17 cellular contexts compared by ENCODE assay signal in the genomic region with DNA sequence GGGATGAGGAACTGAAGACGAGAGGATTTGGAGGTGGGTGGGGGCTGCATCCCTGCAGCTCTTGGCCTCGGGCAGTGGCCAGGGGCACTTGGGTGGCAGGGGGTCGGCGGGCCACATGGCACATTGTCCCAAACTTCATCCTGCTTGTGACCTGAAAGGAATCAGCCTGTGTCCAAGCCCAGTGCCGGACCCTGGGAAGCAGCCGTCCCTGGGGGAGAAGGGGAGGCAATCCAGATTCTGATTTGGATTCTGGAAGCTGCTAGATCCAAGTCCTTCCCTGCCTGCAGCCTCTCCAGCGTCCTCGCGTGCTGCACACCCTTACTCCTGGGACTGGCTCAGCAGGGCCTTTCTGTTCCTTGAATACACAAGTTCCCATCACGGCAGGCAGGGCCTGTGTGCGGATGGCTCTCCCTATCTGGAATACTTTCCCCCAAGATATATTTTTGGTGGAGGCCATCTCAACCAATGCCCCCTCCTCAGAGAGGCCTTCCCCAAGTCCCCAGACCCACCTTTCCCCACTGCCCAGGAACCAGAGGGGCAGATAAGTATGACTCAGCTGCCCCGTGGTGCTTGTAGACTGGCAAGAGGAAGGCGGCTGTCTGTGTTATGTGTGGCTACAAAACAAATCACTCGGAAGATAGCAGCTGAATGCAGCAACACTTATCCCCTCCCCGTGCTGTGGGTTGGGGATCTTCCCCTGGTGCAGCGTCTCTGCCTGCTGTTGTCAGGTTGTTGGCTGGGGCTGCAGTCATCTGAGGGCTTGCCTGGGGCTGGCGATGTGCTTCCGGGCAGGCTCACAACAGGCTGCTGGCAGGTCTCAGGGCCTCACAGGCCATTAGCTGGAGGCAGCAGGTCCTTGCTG. TPM values are rescaled to one million over a fixed set of nuclear protein-coding genes. Genes with fewer than 3 reads are reported as not detected.
DNase-seq lines count a peak whose midpoint lies in the region; ATAC-seq and TF ChIP-seq lines count a peak whose summit lies in the region.
"Had no signal": no experiment of that assay in that cellular context is flagged by ENCODE, and none has a peak within 500 bp of the region (broad histone marks: within the 10 kb centered on the region; RNA-seq: fewer than 3 reads in every experiment).

No MANE protein-coding gene starts in this region.

- no peak for TF ChIP-seq EP300 in sigmoid colon (IDR thresholded peaks at IDR 0.05)

- H4K91ac ChIP-seq in H9 (ENCODE audit: insufficient read length, low read depth, low read length), result no peak overlapping the region

- H2BK5ac ChIP-seq in H9 (ENCODE audit: insufficient read length, low read length), result no peak overlapping the region

- no peak overlapping the region for H3K4ac ChIP-seq in H9 (ENCODE audit: low read depth, low read length)

- no peak overlapping the region for H3K14ac ChIP-seq in H9 (ENCODE audit: insufficient read depth, low read length)

- no peaks in the 10 kb centered on the region for H4K20me1 ChIP-seq in H9 (ENCODE audit: control insufficient read depth, insufficient read depth, insufficient read length)

- no peak overlapping the region for H3T11ph ChIP-seq in H9 (ENCODE audit: low read length)

- no peak overlapping the region for H3K18ac ChIP-seq in H9 (ENCODE audit: insufficient read length, low read depth, low read length)

- H3K4me2 ChIP-seq in H9 (ENCODE audit: insufficient read depth, insufficient read length, low read length), result no peak overlapping the region

- intact Hi-C loops in cardiac septum (cut with DNase I) (no loop called here), sigmoid colon (cut with DNase I) (no loop called here)

- no peaks in the 10 kb centered on the region for H3K79me1 ChIP-seq in H9 (ENCODE audit: insufficient read depth, low read depth, low read length, poor library complexity, severe bottlenecking)

- H2BK20ac ChIP-seq in H9 (ENCODE audit: low read depth, low read length, poor library complexity, severe bottlenecking), result no peak overlapping the region

- no peak overlapping the region for H4K5ac ChIP-seq in H9 (ENCODE audit: insufficient read length, low read depth, low read length)

- H3K27ac Mint-ChIP-seq in H9, result peak overlapping the region in 1 of 3 experiments; percentile 81; a peak in 1 of 7 replicates
- peak overlapping the region; percentile 71 for H3K27ac Mint-ChIP-seq in activated T-helper 17 cell treated with anti-CD3 and anti-CD28 coated beads, Interleukin-2, amount 50 U/mL, for 72 hours
- H3K27ac Mint-ChIP-seq: HFFc6 had no signal

- H2BK15ac ChIP-seq in H9 (ENCODE audit: low read depth, low read length), result no peak overlapping the region

- no peak overlapping the region for H2AFZ ChIP-seq in H9 (ENCODE audit: low read length)

- TF ChIP-seq CTCF in H9 (conservative IDR thresholded peaks at IDR 0.05) (no peak), sigmoid colon (IDR thresholded peaks at IDR 0.05) (no peak)

- H3K27me3 ChIP-seq in H9 (ENCODE audit: insufficient read depth, low read length) (no peaks in the 10 kb centered on the region), sigmoid colon (no peaks in the 10 kb centered on the region)
- H3K27me3 ChIP-seq: gastrocnemius medialis, pancreas had no signal

- H3K36me3 ChIP-seq in sigmoid colon, result peaks cover 33 to 93% (median 44%) of the 10 kb centered on the region in 4 donors

- no peaks in the 10 kb centered on the region for H3K27me3 Mint-ChIP-seq in H9 (ENCODE audit: low read depth)
- no peaks in the 10 kb centered on the region for H3K27me3 Mint-ChIP-seq in activated T-helper 17 cell treated with anti-CD3 and anti-CD28 coated beads, Interleukin-2, amount 50 U/mL, for 72 hours

- H3K36me3 Mint-ChIP-seq in H9 (ENCODE audit: insufficient read depth in 1 of 3, low read depth in 3 of 3), result peaks cover 12 to 46% (median 34%) of the 10 kb centered on the region in 3 experiments; a peak in 6 of 7 replicates
- peaks cover 48% of the 10 kb centered on the region for H3K36me3 Mint-ChIP-seq in activated T-helper 17 cell treated with anti-CD3 and anti-CD28 coated beads, Interleukin-2, amount 50 U/mL, for 72 hours (ENCODE audit: low read depth)

- no peak overlapping the region for H3K56ac ChIP-seq in H9 (ENCODE audit: insufficient read length, low read depth, low read length)

- no peak overlapping the region for H3K9ac ChIP-seq in H9 (ENCODE audit: extremely low read depth, insufficient read length, low read length)

- no peak overlapping the region for H3K23ac ChIP-seq in H9 (ENCODE audit: insufficient read length, low read depth, low read length)

- WGBS in H9 (ENCODE audit: extremely low coverage, insufficient read length, low lambda C conversion rate), result no CpG with 5 or more reads among the region's 18 CpGs
- 91 to 95% methylated on average over 18 of the region's 18 CpGs for WGBS in sigmoid colon, 2 donors

- peaks cover 4 to 9% of the 10 kb centered on the region in 2 experiments for H3K4me1 Mint-ChIP-seq in H9
- H3K4me1 Mint-ChIP-seq in activated T-helper 17 cell treated with anti-CD3 and anti-CD28 coated beads, Interleukin-2, amount 50 U/mL, for 72 hours, result peaks cover 3% of the 10 kb centered on the region

- peaks cover 0 to under 1% of the 10 kb centered on the region in 2 experiments; a peak in 1 of 5 replicates for H3K9me3 Mint-ChIP-seq in H9
- no peaks in the 10 kb centered on the region for H3K9me3 Mint-ChIP-seq in activated T-helper 17 cell treated with anti-CD3 and anti-CD28 coated beads, Interleukin-2, amount 50 U/mL, for 72 hours
- H3K9me3 Mint-ChIP-seq: HFFc6 had no signal

- H3K4me3 ChIP-seq in sigmoid colon, result no peak overlapping the region
- H3K4me3 ChIP-seq: gastrocnemius medialis, pancreas had no signal

- H3K4me3 Mint-ChIP-seq in H9, result no peak overlapping the region
- no peak overlapping the region for H3K4me3 Mint-ChIP-seq in activated T-helper 17 cell treated with anti-CD3 and anti-CD28 coated beads, Interleukin-2, amount 50 U/mL, for 72 hours
- H3K4me3 Mint-ChIP-seq: HFFc6 had no signal

- H2BK12ac ChIP-seq in H9 (ENCODE audit: insufficient read length, low read depth, low read length), result no peak overlapping the region

- DNase-seq in H9, result peak; percentile 23
- peak; percentile 74 for DNase-seq in cardiac septum (ENCODE audit: low spot score)
- peak; percentile 73 for DNase-seq in sigmoid colon
- DNase-seq in COR-L47 (lab: John Stamatoyannopoulos, UW), result no peak
- DNase-seq in hypothalamus (lab: John Stamatoyannopoulos, UW), result no peak
- DNase-seq in kidney tubule cell (ENCODE audit: low spot score), result no peak
- DNase-seq: activated CD8-positive, alpha-beta memory T cell treated with anti-CD3 and anti-CD28 coated beads for 24 hours; activated gamma-delta T cell; GDM1; HFFc6; NCI-H1048; NCI-H2029 treated with DMSO at 0.1 percent for 48 hours; NCI-H446 treated with DMSO at 0.1 percent for 48 hours; stimulated activated CD4-positive, alpha-beta T cell treated with anti-CD3 and anti-CD28 coated beads, Interleukin-2, amount 100 ng/mL, for 48 hours had no signal

- no peaks in the 10 kb centered on the region for H3K9me3 ChIP-seq in H9 (ENCODE audit: control insufficient read depth, low read depth, low read length)
- no peaks in the 10 kb centered on the region for H3K9me3 ChIP-seq in sigmoid colon
- H3K9me3 ChIP-seq: gastrocnemius medialis, pancreas had no signal

- peaks cover 2% of the 10 kb centered on the region; the same call in 1 of the 2 replicates for H3K79me2 ChIP-seq in H9 (ENCODE audit: insufficient read depth, low read length)

- H3K27ac ChIP-seq in H9 (ENCODE audit: insufficient read length, low read depth, low read length), result no peak overlapping the region
- H3K27ac ChIP-seq in sigmoid colon, result peak overlapping the region; percentile 19 to 55 (median 41)
- H3K27ac ChIP-seq: pancreas had no signal

- no peak overlapping the region for H4K8ac ChIP-seq in H9 (replicated peaks; ENCODE audit: insufficient read length, low read depth, low read length)

- H3K4me1 ChIP-seq in H9 (ENCODE audit: insufficient read depth, low read length), result peaks cover 2% of the 10 kb centered on the region; the same call in 1 of the 2 replicates
- H3K4me1 ChIP-seq in sigmoid colon, result peaks cover 0 to 4% (median 4%) of the 10 kb centered on the region in 4 donors
- H3K4me1 ChIP-seq: pancreas had no signal

- no peak for TF ChIP-seq POLR2A in sigmoid colon (IDR thresholded peaks at IDR 0.05)

- ATAC-seq in activated T-helper 17 cell treated with anti-CD3 and anti-CD28 coated beads, Interleukin-2, amount 50 U/mL, for 72 hours (replicated peaks), result no peak

- no peak overlapping the region for H2AK5ac ChIP-seq in H9 (ENCODE audit: insufficient read length, low read length)

- no peak overlapping the region for H2BK120ac ChIP-seq in H9 (ENCODE audit: low read depth, low read length, poor library complexity, severe bottlenecking)

- no peaks in the 10 kb centered on the region for H3K23me2 ChIP-seq in H9 (ENCODE audit: insufficient read length, low read depth, low read length, poor library complexity, severe bottlenecking)

RNA-seq across cellular contexts. Expression of a gene that starts 6.9 kb away (rescaled TPM):
- total RNA-seq in H9 (2021) (31.1 TPM in 2 replicates), cardiac septum (31.5 TPM), sigmoid colon (10 to 100 TPM; 22.9 to 65.1 (median 46.0) TPM)
- 10 to 100 TPM; 19.1 to 23.0 TPM for total RNA-seq in activated T-helper 17 cell treated with anti-CD3 and anti-CD28 coated beads, Interleukin-2, amount 50 U/mL, for 72 hours
- polyA plus RNA-seq in sigmoid colon, result 10 to 100 TPM; 10.6 to 26.5 (median 16.8) TPM

RNA-seq across cellular contexts. Expression of a gene that starts 48.4 kb away (rescaled TPM):
- total RNA-seq in H9 (2021) (81.4 and 87.8 TPM in 2 replicates), cardiac septum (33.1 TPM), sigmoid colon (100 to 1,000 TPM in 1 of 4 donors, 10 to 100 TPM in 3; 42.8 to 126 (median 57.1) TPM)
- total RNA-seq in activated T-helper 17 cell treated with anti-CD3 and anti-CD28 coated beads, Interleukin-2, amount 50 U/mL, for 72 hours, result 100 to 1,000 TPM in 1 of 2 donors, 10 to 100 TPM in 1; 95.3 to 130 TPM
- 10 to 100 TPM; 14.6 to 43.8 (median 15.6) TPM for polyA plus RNA-seq in sigmoid colon

Comparison
In these comparisons a context has a peak if more than half of its experiments do, and no peak if none do; other contexts are left out.
1. DNase-seq: peak in H9 (single experiment), cardiac septum (single experiment) and sigmoid colon (single experiment); none in COR-L47 (single experiment), hypothalamus (0 of 51) and kidney tubule cell (single experiment).